19 cellular contexts compared by ENCODE assay signal in the genomic region with DNA sequence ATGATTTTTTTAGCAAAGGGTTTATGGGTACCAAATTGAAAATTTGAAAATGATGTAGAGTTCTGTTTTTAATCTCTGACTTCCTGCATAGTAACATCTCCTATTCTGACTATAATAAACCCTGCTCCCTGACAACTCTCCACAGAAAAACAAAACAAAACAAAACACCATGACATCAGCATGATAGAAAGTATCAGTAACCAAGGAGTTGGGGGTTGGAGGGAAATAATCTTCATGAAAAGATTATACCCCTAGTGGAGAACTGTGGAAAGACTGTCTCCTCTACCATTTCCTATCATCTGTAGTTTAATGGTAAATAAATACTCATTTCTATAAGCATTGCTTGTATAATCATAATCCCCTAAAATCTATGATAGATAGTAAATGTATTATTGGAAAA.
"Had no signal": no experiment of that assay in that cellular context is flagged by ENCODE, and none has a peak within 500 bp of the region (broad histone marks: within the 10 kb centered on the region; RNA-seq: fewer than 3 reads in every experiment).

No MANE protein-coding gene starts in this region.

- H3K27me3 ChIP-seq: breast epithelium, hepatocyte, right atrium auricular region had no signal

- H3K4me1 ChIP-seq: breast epithelium, right atrium auricular region had no signal

- H3K4me3 ChIP-seq: breast epithelium, hepatocyte, right atrium auricular region, skin epidermis had no signal

- H3K4me1 Mint-ChIP-seq: activated naive CD8-positive, alpha-beta T cell treated with anti-CD3 and anti-CD28 coated beads, Interleukin-2, amount 10 ng/mL, durations not matched to agents 7 days and 5 days; memory B cell had no signal

- H3K4me3 Mint-ChIP-seq: activated naive CD8-positive, alpha-beta T cell treated with anti-CD3 and anti-CD28 coated beads, Interleukin-2, amount 10 ng/mL, durations not matched to agents 7 days and 5 days; memory B cell; natural killer cell treated with Interleukin-12 subunit alpha and Interleukin-12 subunit beta and Interleukin-15 and Interleukin-18, amount 100 ng/mL, for 72 hours; type B pancreatic cell had no signal

- H3K79me2 ChIP-seq: hepatocyte had no signal

- H3K36me3 Mint-ChIP-seq: activated naive CD8-positive, alpha-beta T cell treated with anti-CD3 and anti-CD28 coated beads, Interleukin-2, amount 10 ng/mL, durations not matched to agents 7 days and 5 days; memory B cell; natural killer cell treated with Interleukin-12 subunit alpha and Interleukin-12 subunit beta and Interleukin-15 and Interleukin-18, amount 100 ng/mL, for 72 hours; type B pancreatic cell had no signal

- DNase-seq: activated CD4-positive, alpha-beta T cell treated with anti-CD3 and anti-CD28 coated beads, Interleukin-2, amount 50 U/mL, for 4 hours; activated naive CD4-positive, alpha-beta T cell; activated naive CD8-positive, alpha-beta T cell treated with anti-CD3 and anti-CD28 coated beads, Interleukin-2, amount 10 ng/mL, durations not matched to agents 7 days and 5 days; activated T-cell treated with anti-CD3 and anti-CD28 coated beads for 4 hours; left ventricle myocardium superior; occipital lobe; stimulated activated CD4-positive, alpha-beta T cell treated with anti-CD3 and anti-CD28 coated beads, Interleukin-4, amount 100 ng/mL, for 4 hours; stimulated activated CD8-positive, alpha-beta memory T cell treated with anti-CD3 and anti-CD28 coated beads, Interleukin-4, amount 100 ng/mL, for 48 hours; stimulated activated naive CD4-positive, alpha-beta T cell treated with Interleukin-2 at 50 U/mL for 16 hours; T-helper 9 cell had no signal

- H3K9me3 Mint-ChIP-seq: activated naive CD8-positive, alpha-beta T cell treated with anti-CD3 and anti-CD28 coated beads, Interleukin-2, amount 10 ng/mL, durations not matched to agents 7 days and 5 days; memory B cell; natural killer cell treated with Interleukin-12 subunit alpha and Interleukin-12 subunit beta and Interleukin-15 and Interleukin-18, amount 100 ng/mL, for 72 hours; type B pancreatic cell had no signal

- H3K27ac Mint-ChIP-seq: activated naive CD8-positive, alpha-beta T cell treated with anti-CD3 and anti-CD28 coated beads, Interleukin-2, amount 10 ng/mL, durations not matched to agents 7 days and 5 days; memory B cell; natural killer cell treated with Interleukin-12 subunit alpha and Interleukin-12 subunit beta and Interleukin-15 and Interleukin-18, amount 100 ng/mL, for 72 hours; progenitor cell of endocrine pancreas; type B pancreatic cell had no signal

- H3K27ac ChIP-seq: breast epithelium, epithelial cell of prostate, hepatocyte, right atrium auricular region, skin epidermis had no signal

- H3K9me3 ChIP-seq: breast epithelium, right atrium auricular region had no signal

- H3K4me2 ChIP-seq: hepatocyte had no signal

- H3K36me3 ChIP-seq: breast epithelium, right atrium auricular region had no signal

- H3K27me3 Mint-ChIP-seq: activated naive CD8-positive, alpha-beta T cell treated with anti-CD3 and anti-CD28 coated beads, Interleukin-2, amount 10 ng/mL, durations not matched to agents 7 days and 5 days; memory B cell; natural killer cell treated with Interleukin-12 subunit alpha and Interleukin-12 subunit beta and Interleukin-15 and Interleukin-18, amount 100 ng/mL, for 72 hours; progenitor cell of endocrine pancreas; type B pancreatic cell had no signal
